Comparison of ENCODE assay signal across 8 cellular contexts in genomic region chr4:2793920-2794706, GRCh38. TPM values are rescaled to one million over a fixed set of nuclear protein-coding genes. Genes with fewer than 3 reads are reported as not detected.
DNase-seq lines count a peak whose midpoint lies in the region; ATAC-seq, FAIRE-seq and TF ChIP-seq lines count a peak whose summit lies in the region.

No MANE protein-coding gene starts in this region.

- TF ChIP-seq RAD21 in K562 (CRISPR knock-in tag; conservative IDR thresholded peaks at IDR 0.05 in 1 of 2, IDR thresholded peaks at IDR 0.05 in 1 of 2), result no peak

- no peaks in the 10 kb centered on the region for H3K9me1 ChIP-seq in K562 (ENCODE audit: control insufficient read depth, insufficient read depth, low read length)

- H2AFZ ChIP-seq in K562 (ENCODE audit: low read depth, low read length), result peak overlapping the region; percentile 58; the same call in 1 of the 2 replicates

- H3K4me2 ChIP-seq in K562 (ENCODE audit: insufficient read depth, low read length), result peak overlapping the region; percentile 68

- TSS peak; percentile 38 for BruUV-seq in K562 (replicated peaks; lab: Mats Ljungman, UMichigan)

- TF ChIP-seq POLR2A in K562 (conservative IDR thresholded peaks at IDR 0.05), result no peak

- intact Hi-C loops in K562 (cut with micrococcal nuclease), result loop anchor here (5.0 kb wide), 2 partner anchors 48 to 73 kb away; partner anchors contain the start of gene ADD1

- H3K9me3 ChIP-seq in K562 (replicated peaks; ENCODE audit: control insufficient read depth, insufficient read depth, low read depth, low read length) (no peaks in the 10 kb centered on the region), thymus (ENCODE audit: control insufficient read depth) (no peaks in the 10 kb centered on the region)

- H3K4me1 ChIP-seq in K562 (replicated peaks in 1 of 2; ENCODE audit: control insufficient read depth in 2 of 2, insufficient read depth in 2 of 2, low read length in 2 of 2) (peaks cover 15 to 95% of the 10 kb centered on the region in 2 experiments), thymus (ENCODE audit: control insufficient read depth, insufficient read depth, low read length) (peaks cover 30% of the 10 kb centered on the region)

- H3K9ac ChIP-seq in K562 (ENCODE audit: insufficient read depth in 1 of 2, low read depth in 2 of 2, low read length in 2 of 2), result peak overlapping the region; percentile 48 to 90; a peak in 3 of 4 replicates

- H3K27me3 ChIP-seq in K562 (ENCODE audit: control insufficient read depth in 2 of 2, insufficient read depth in 2 of 2, low read length in 2 of 2) (no peaks in the 10 kb centered on the region), thymus (ENCODE audit: control insufficient read depth, insufficient read depth) (no peaks in the 10 kb centered on the region)

- H3K4me3 ChIP-seq in K562 (peak overlapping the region; percentile 50), thymus (ENCODE audit: low read length) (peak overlapping the region; percentile 46)

- H3K27ac ChIP-seq in K562 (ENCODE audit: extremely low read depth, low read depth, low read length) (peak overlapping the region; percentile 39; the same call in 1 of the 3 replicates), thymus (ENCODE audit: low read depth) (no peak overlapping the region)

- POLR2A ChIA-PET in K562 (lab: Yijun Ruan, JAX), result interaction anchor here (1.3 kb wide), 1 partner anchor 10 kb away, joined by 8 read pairs; no protein-coding TSS in a partner anchor

- H4K20me1 ChIP-seq in K562 (replicated peaks; ENCODE audit: control insufficient read depth, insufficient read depth, low read length), result no peaks in the 10 kb centered on the region; the same call in 1 of the 2 replicates

- 39% methylated on average over 14 of the region's 14 CpGs for WGBS in K562 (ENCODE audit: insufficient coverage, low coverage, missing lambda C conversion rate)
- 89% methylated on average over 14 of the region's 14 CpGs for WGBS in thymus

- H3K36me3 ChIP-seq in K562 (ENCODE audit: control insufficient read depth, insufficient read depth, low read length) (no peaks in the 10 kb centered on the region), thymus (ENCODE audit: control insufficient read depth, insufficient read depth) (no peaks in the 10 kb centered on the region)

- DNase-seq in EH (ENCODE audit: low read depth) (peak; percentile 60), NCI-H2171 treated with DMSO at 0.1 percent for 48 hours (lab: John Stamatoyannopoulos, UW) (peak; percentile 54), K562 (ENCODE audit: extremely low read depth in 1 of 4, low spot score in 3 of 4) (peak in 1 of 4 experiments; percentile 46), left lobe of liver (ENCODE audit: low spot score) (peak; percentile 95), activated gamma-delta T cell (lab: John Stamatoyannopoulos, UW) (no peak), superior temporal gyrus (ENCODE audit: extremely low spot score) (no peak)
- no peak for DNase-seq in stimulated activated CD4-positive, alpha-beta T cell treated with anti-CD3 and anti-CD28 coated beads, Interleukin-4, amount 100 ng/mL, for 24 hours

- TF ChIP-seq CTCF in K562 (IDR thresholded peaks at IDR 0.05 in 2 of 3, conservative IDR thresholded peaks at IDR 0.05 in 1 of 3; ENCODE audit: insufficient read depth in 2 of 3, low read depth in 1 of 3, low read length in 3 of 3), result no peak

- CTCF ChIA-PET in K562 (lab: Yijun Ruan, JAX; ENCODE audit: low intra/inter-chr PET ratio), result no interaction called here

- peak; percentile 58 for ATAC-seq in K562
- ATAC-seq in left lobe of liver, result peak; percentile 41

- TF ChIP-seq EP300 in K562 (IDR thresholded peaks at IDR 0.05; ENCODE audit: low read length), result no peak

- in situ Hi-C loops in K562 (cut with MboI), result no loop called here

- no peaks in the 10 kb centered on the region; the same call in 2 of the 3 replicates for H3K79me2 ChIP-seq in K562 (ENCODE audit: control insufficient read depth, insufficient read depth, low read length)

- FAIRE-seq in K562 (lab: Jason Lieb, UNC), result peak; percentile 42

TF ChIP-seq in K562, 482 proteins besides CTCF, POLR2A, EP300 and RAD21 (continues in another document):
- TF ChIP-seq HMGN3 (IDR thresholded peaks at IDR 0.05; ENCODE audit: borderline replicate concordance, extremely low read depth, insufficient read length, low read depth, low read length) (no peak), CHD2 (IDR thresholded peaks at IDR 0.05; ENCODE audit: low read depth, low read length) (no peak), ARID2 (IDR thresholded peaks at IDR 0.05) (no peak), ZBTB9 (CRISPR knock-in tag; IDR thresholded peaks at IDR 0.05) (0 out of 2 replicates have a peak, but pooled peaks have one; percentile 56), ZNF311 (CRISPR knock-in tag; IDR thresholded peaks at IDR 0.05) (no peak), TCF3 (CRISPR knock-in tag; IDR thresholded peaks at IDR 0.05) (no peak), BHLHE40 (IDR thresholded peaks at IDR 0.05; ENCODE audit: low read length) (peak; percentile 46; the same call in 1 of the 2 replicates)

RNA-seq across cellular contexts. Expression of gene SH3BP2, which starts 1.2 kb away (rescaled TPM):
- 49.1 and 137 TPM in 2 replicates for total RNA-seq in K562 (2011; cell fraction: chromatin; rRNA removed; ENCODE audit: low replicate concordance)
- 57.9 and 62.0 TPM in 2 replicates for total RNA-seq in K562 (2011; cell fraction: nucleolus; rRNA removed)
- 59.4 and 93.7 TPM in 2 replicates for total RNA-seq in K562 (2011; cell fraction: nucleoplasm; rRNA removed)
- 9.7 and 15.9 TPM in 2 replicates for total RNA-seq in K562 (2014; rRNA removed)
- total RNA-seq in K562 (2014; rRNA removed; fragmentation: Illumina TruSeq; extraction: Trizol), result 3.7 and 3.9 TPM in 2 replicates
- total RNA-seq in K562 (2015; rRNA removed; fragmentation: Illumina TruSeq; extraction: Trizol), result 3.5 and 5.6 TPM in 2 replicates
- 10.8 and 16.0 TPM in 2 replicates for total RNA-seq in K562 (2021)
- 9.6 and 13.9 TPM in 2 replicates for polyA plus RNA-seq in K562 (2011; rRNA removed)
- 10.6 and 10.7 TPM in 2 replicates for polyA plus RNA-seq in K562 (2011; cell fraction: cytosol; rRNA removed)
- 88.6 and 117 TPM in 2 replicates for polyA plus RNA-seq in K562 (2011; cell fraction: nucleus; rRNA removed)
- 4.4 and 18.7 TPM in 2 replicates for polyA plus RNA-seq in K562 (2012)
- polyA plus RNA-seq in K562 (2014; fragmentation: Illumina TruSeq; extraction: Trizol), result 5.1 and 10.9 TPM in 2 replicates
- under 1 TPM; 0.34 to 0.72 TPM for polyA plus RNA-seq in K562 (2014; fragmentation: Nextera tagmentation; extraction: Ambion mirVana)
- 14.2 and 17.6 TPM in 2 replicates for polyA plus RNA-seq in K562 (2014; rRNA removed)
- 18.0 and 41.6 TPM in 2 replicates for polyA minus RNA-seq in K562 (2011; rRNA and poly(A)+ RNA removed)
- 5.7 and 10.8 TPM in 2 replicates for polyA minus RNA-seq in K562 (2011; cell fraction: cytosol; rRNA and poly(A)+ RNA removed)
- 26.8 and 33.3 TPM in 2 replicates for polyA minus RNA-seq in K562 (2011; cell fraction: nucleus; rRNA and poly(A)+ RNA removed)
- 59.8 TPM for total RNA-seq in left lobe of liver
- 43.9 TPM for polyA plus RNA-seq in thymus

RNA-seq across cellular contexts. Expression of gene TNIP2, which starts 38.0 kb away (rescaled TPM):
- 24.5 and 78.1 TPM in 2 replicates for total RNA-seq in K562 (2011; cell fraction: chromatin; rRNA removed; ENCODE audit: low replicate concordance)
- total RNA-seq in K562 (2011; cell fraction: nucleolus; rRNA removed), result 49.7 and 54.7 TPM in 2 replicates
- total RNA-seq in K562 (2011; cell fraction: nucleoplasm; rRNA removed), result 30.4 and 33.4 TPM in 2 replicates
- 42.6 and 46.7 TPM in 2 replicates for total RNA-seq in K562 (2014; rRNA removed)
- total RNA-seq in K562 (2014; rRNA removed; fragmentation: Illumina TruSeq; extraction: Trizol), result 11.6 and 13.1 TPM in 2 replicates
- 19.5 and 21.9 TPM in 2 replicates for total RNA-seq in K562 (2015; rRNA removed; fragmentation: Illumina TruSeq; extraction: Trizol)
- 32.2 and 35.8 TPM in 2 replicates for total RNA-seq in K562 (2021)
- 17.5 and 21.8 TPM in 2 replicates for polyA plus RNA-seq in K562 (2011; rRNA removed)
- polyA plus RNA-seq in K562 (2011; cell fraction: cytosol; rRNA removed), result 16.5 and 28.2 TPM in 2 replicates
- 49.0 and 90.0 TPM in 2 replicates for polyA plus RNA-seq in K562 (2011; cell fraction: nucleus; rRNA removed)
- polyA plus RNA-seq in K562 (2012), result 30.8 and 32.9 TPM in 2 replicates
- polyA plus RNA-seq in K562 (2014; fragmentation: Illumina TruSeq; extraction: Trizol), result 12.1 and 18.3 TPM in 2 replicates
- polyA plus RNA-seq in K562 (2014; fragmentation: Nextera tagmentation; extraction: Ambion mirVana), result 1 to 10 TPM in 1 of 2 experiments, under 1 TPM in 1; 0.61 to 1.1 TPM
- 38.1 and 38.2 TPM in 2 replicates for polyA plus RNA-seq in K562 (2014; rRNA removed)
- 10.0 and 16.8 TPM in 2 replicates for polyA minus RNA-seq in K562 (2011; rRNA and poly(A)+ RNA removed)
- polyA minus RNA-seq in K562 (2011; cell fraction: cytosol; rRNA and poly(A)+ RNA removed), result 13.7 and 14.7 TPM in 2 replicates
- 16.4 and 17.5 TPM in 2 replicates for polyA minus RNA-seq in K562 (2011; cell fraction: nucleus; rRNA and poly(A)+ RNA removed)
- total RNA-seq in left lobe of liver, result 13.1 TPM
- polyA plus RNA-seq in thymus, result 41.8 TPM

RNA-seq across cellular contexts. Expression of gene ADD1, which starts 49.5 kb away (rescaled TPM):
- total RNA-seq in K562 (2011; cell fraction: chromatin; rRNA removed; ENCODE audit: low replicate concordance), result 289 and 338 TPM in 2 replicates
- 122 and 133 TPM in 2 replicates for total RNA-seq in K562 (2011; cell fraction: nucleolus; rRNA removed)
- 186 and 236 TPM in 2 replicates for total RNA-seq in K562 (2011; cell fraction: nucleoplasm; rRNA removed)
- total RNA-seq in K562 (2014; rRNA removed) (104 and 140 TPM in 2 replicates), K562 (2014; rRNA removed; fragmentation: Illumina TruSeq; extraction: Trizol) (67.1 and 80.8 TPM in 2 replicates), K562 (2015; rRNA removed; fragmentation: Illumina TruSeq; extraction: Trizol) (74.0 and 76.9 TPM in 2 replicates), K562 (2021) (145 and 153 TPM in 2 replicates), left lobe of liver (113 TPM)
- polyA plus RNA-seq in K562 (2011; rRNA removed) (72.4 and 77.0 TPM in 2 replicates), K562 (2014; fragmentation: Illumina TruSeq; extraction: Trizol) (99.7 and 110 TPM in 2 replicates), K562 (2014; fragmentation: Nextera tagmentation; extraction: Ambion mirVana) (10 to 100 TPM; 17.5 to 20.7 TPM), K562 (2014; rRNA removed) (87.7 and 121 TPM in 2 replicates), thymus (247 TPM)
- 85.9 and 111 TPM in 2 replicates for polyA plus RNA-seq in K562 (2011; cell fraction: cytosol; rRNA removed)
- 164 and 189 TPM in 2 replicates for polyA plus RNA-seq in K562 (2011; cell fraction: nucleus; rRNA removed)
- polyA plus RNA-seq in K562 (2012), result 141 and 159 TPM in 2 replicates
- 65.9 and 67.4 TPM in 2 replicates for polyA minus RNA-seq in K562 (2011; rRNA and poly(A)+ RNA removed)
- 46.7 and 62.1 TPM in 2 replicates for polyA minus RNA-seq in K562 (2011; cell fraction: cytosol; rRNA and poly(A)+ RNA removed)
- polyA minus RNA-seq in K562 (2011; cell fraction: nucleus; rRNA and poly(A)+ RNA removed), result 57.5 and 58.6 TPM in 2 replicates

Comparison
In these comparisons a context has a peak if more than half of its experiments do, and no peak if none do; other contexts are left out.
1. DNase-seq: peak in EH (single experiment), NCI-H2171 treated with DMSO at 0.1 percent for 48 hours (single experiment) and left lobe of liver (single experiment); none in activated gamma-delta T cell (single experiment), stimulated activated CD4-positive, alpha-beta T cell treated with anti-CD3 and anti-CD28 coated beads, Interleukin-4, amount 100 ng/mL, for 24 hours (single experiment) and superior temporal gyrus (single experiment).